Comparison of ENCODE assay signal across 9 cellular contexts in genomic region chr12:57213763-57214397, GRCh38. TPM values are rescaled to one million over a fixed set of nuclear protein-coding genes. Genes with fewer than 3 reads are reported as not detected.
A peak's percentile ranks its signal among the peaks of the same experiment; 100 is the strongest.
DNase-seq lines count a peak whose midpoint lies in the region; ATAC-seq and TF ChIP-seq lines count a peak whose summit lies in the region.
"Had no signal": no experiment of that assay in that cellular context is flagged by ENCODE, and none has a peak within 500 bp of the region (broad histone marks: within the 10 kb centered on the region; RNA-seq: fewer than 3 reads in every experiment).

No MANE protein-coding gene starts in this region.

- in situ Hi-C loops in T47D (cut with HindIII; ENCODE audit: low pct_unique_long_range_greater_than_20kb, low sequenced_read_pairs): no loop called here

- peaks cover 49% of the 10 kb centered on the region for H3K4me1 ChIP-seq in OCI-LY3 (ENCODE audit: low read length)

- no peak for ATAC-seq in stimulated activated memory B cell treated with anti-CD40 and anti-IgM and Interleukin-4, amounts not matched to agents 10 μg/mL and 1 μg/mL and 100 μg/mL, for 72 hours
- ATAC-seq in GM18858 (IDR thresholded peaks at IDR 0.05; ENCODE audit: unreplicated experiment): no peak

- H3K4me1 Mint-ChIP-seq in MCF 10A (ENCODE audit: insufficient read depth, unreplicated experiment) (peaks cover 27% of the 10 kb centered on the region), glutamatergic neuron (ENCODE audit: low read depth, unreplicated experiment) (peaks cover 31% of the 10 kb centered on the region)
- H3K4me1 Mint-ChIP-seq in stimulated activated memory B cell treated with anti-CD40 and anti-IgM and Interleukin-4, amounts not matched to agents 10 μg/mL and 1 μg/mL and 100 μg/mL, for 72 hours: peaks cover 49% of the 10 kb centered on the region

- H3K27me3 Mint-ChIP-seq in MCF 10A (ENCODE audit: insufficient read depth, unreplicated experiment) (peaks cover 37% of the 10 kb centered on the region), glutamatergic neuron (ENCODE audit: unreplicated experiment) (peaks cover 43% of the 10 kb centered on the region)
- peaks cover 46% of the 10 kb centered on the region for H3K27me3 Mint-ChIP-seq in stimulated activated memory B cell treated with anti-CD40 and anti-IgM and Interleukin-4, amounts not matched to agents 10 μg/mL and 1 μg/mL and 100 μg/mL, for 72 hours

- H2AFZ ChIP-seq in OCI-LY3 (ENCODE audit: low read depth, low read length): no peak overlapping the region

- DNase-seq in T47D (ENCODE audit: low read depth in 1 of 2, low spot score in 1 of 2) (peak; percentile 70 to 76), MCF 10A (ENCODE audit: unreplicated experiment) (no peak), glutamatergic neuron (no peak), NCI-H2081 (lab: John Stamatoyannopoulos, UW) (no peak), coronary artery (ENCODE audit: low spot score) (no peak)

- CTCF ChIA-PET in MCF 10A (lab: Yijun Ruan, JAX): interaction anchor here (0.5 to 9.4 kb wide), 41 partner anchors 9 to 507 kb away, joined by 3 to 188 read pairs (median 4); partner anchors contain the start of gene SHMT2

- BruUV-seq in MCF 10A (replicated peaks; lab: Mats Ljungman, UMichigan): no TSS peak

- TF ChIP-seq CTCF in MCF 10A (IDR thresholded peaks at IDR 0.05; ENCODE audit: unreplicated experiment) (no peak), OCI-LY3 (IDR thresholded peaks at IDR 0.05; ENCODE audit: low read depth, low read length) (no peak), glutamatergic neuron (IDR thresholded peaks at IDR 0.05; ENCODE audit: partially characterized antibody, unreplicated experiment) (no peak), coronary artery (IDR thresholded peaks at IDR 0.05) (no peak)

- H3K4me3 Mint-ChIP-seq in MCF 10A (ENCODE audit: unreplicated experiment) (no peak overlapping the region), glutamatergic neuron (ENCODE audit: unreplicated experiment) (peak overlapping the region; percentile 70)
- no peak overlapping the region for H3K4me3 Mint-ChIP-seq in stimulated activated memory B cell treated with anti-CD40 and anti-IgM and Interleukin-4, amounts not matched to agents 10 μg/mL and 1 μg/mL and 100 μg/mL, for 72 hours

- intact Hi-C loops in MCF 10A (cut with micrococcal nuclease): loop anchor here (1.0 to 2.0 kb wide), 3 partner anchors 25 to 239 kb away; no protein-coding TSS in a partner anchor

- H3K27me3 ChIP-seq in OCI-LY3 (ENCODE audit: low read depth, low read length): peaks cover 47% of the 10 kb centered on the region

- peaks cover 4% of the 10 kb centered on the region; the same call in 1 of the 2 replicates for H4K20me1 ChIP-seq in OCI-LY3 (ENCODE audit: insufficient read depth, low read length)

- no peaks in the 10 kb centered on the region for H3K79me2 ChIP-seq in OCI-LY3 (ENCODE audit: low read length)

- H3K27ac Mint-ChIP-seq in MCF 10A (ENCODE audit: low read depth, unreplicated experiment) (no peak overlapping the region), glutamatergic neuron (ENCODE audit: unreplicated experiment) (peak overlapping the region; percentile 8)
- H3K27ac Mint-ChIP-seq in stimulated activated memory B cell treated with anti-CD40 and anti-IgM and Interleukin-4, amounts not matched to agents 10 μg/mL and 1 μg/mL and 100 μg/mL, for 72 hours: peak overlapping the region; percentile 69

- no peak overlapping the region for H3K9ac ChIP-seq in OCI-LY3 (ENCODE audit: low read length)

- H3K36me3 ChIP-seq in OCI-LY3 (replicated peaks; ENCODE audit: low read depth, low read length): no peaks in the 10 kb centered on the region

- H3K4me3 ChIP-seq in OCI-LY3 (ENCODE audit: low read length) (no peak overlapping the region), coronary artery (no peak overlapping the region)
- H3K4me3 ChIP-seq: suprapubic skin had no signal

- H3K9me3 Mint-ChIP-seq in MCF 10A (ENCODE audit: unreplicated experiment) (no peaks in the 10 kb centered on the region), glutamatergic neuron (ENCODE audit: unreplicated experiment) (peaks cover 28% of the 10 kb centered on the region)
- no peaks in the 10 kb centered on the region for H3K9me3 Mint-ChIP-seq in stimulated activated memory B cell treated with anti-CD40 and anti-IgM and Interleukin-4, amounts not matched to agents 10 μg/mL and 1 μg/mL and 100 μg/mL, for 72 hours

- H3K36me3 Mint-ChIP-seq in MCF 10A (ENCODE audit: insufficient read depth, unreplicated experiment) (no peaks in the 10 kb centered on the region), glutamatergic neuron (ENCODE audit: unreplicated experiment) (no peaks in the 10 kb centered on the region)
- no peaks in the 10 kb centered on the region for H3K36me3 Mint-ChIP-seq in stimulated activated memory B cell treated with anti-CD40 and anti-IgM and Interleukin-4, amounts not matched to agents 10 μg/mL and 1 μg/mL and 100 μg/mL, for 72 hours

- H3K9me3 ChIP-seq in OCI-LY3 (ENCODE audit: insufficient read depth, low read length): no peaks in the 10 kb centered on the region
- H3K9me3 ChIP-seq: suprapubic skin had no signal

- no peak overlapping the region for H3K27ac ChIP-seq in OCI-LY3 (ENCODE audit: low read length)
- H3K27ac ChIP-seq in coronary artery: peak overlapping the region in 1 of 2 donors; percentile 39
- H3K27ac ChIP-seq: suprapubic skin had no signal

- H3K4me2 ChIP-seq in OCI-LY3 (ENCODE audit: low read length): peak overlapping the region; percentile 56

- POLR2A ChIA-PET in MCF 10A (lab: Yijun Ruan, JAX): interaction anchor here (0.7 to 2.4 kb wide), 8 partner anchors 16 to 283 kb away, joined by 3 to 12 read pairs (median 4); partner anchors contain the start of gene SHMT2

RNA-seq across cellular contexts. Expression of gene NXPH4, which starts 2.7 kb away (rescaled TPM):
- total RNA-seq in MCF 10A (2022) (2.2 and 2.8 TPM in 2 replicates), glutamatergic neuron (ENCODE audit: unreplicated experiment) (10.5 TPM)

RNA-seq across cellular contexts. Expression of gene SHMT2, which starts 15.6 kb away (rescaled TPM):
- 375 and 421 TPM in 2 replicates for total RNA-seq in MCF 10A (2022)
- total RNA-seq in glutamatergic neuron (ENCODE audit: unreplicated experiment): 165 TPM

RNA-seq across cellular contexts. Expression of gene STAC3, which starts 37.1 kb away (rescaled TPM):
- total RNA-seq in MCF 10A (2022) (2.5 and 2.8 TPM in 2 replicates), glutamatergic neuron (ENCODE audit: unreplicated experiment) (12.1 TPM)

Comparison
In these comparisons a context has a peak if more than half of its experiments do, and no peak if none do; other contexts are left out.
1. DNase-seq: peak in T47D (2 of 2); none in MCF 10A (single experiment), glutamatergic neuron (single experiment), NCI-H2081 (0 of 2) and coronary artery (single experiment).